1 cellular context compared by ENCODE assay signal in genomic region chr11:12413141-12414055, GRCh38.
TF ChIP-seq lines count a peak whose summit lies in the region.

No MANE protein-coding gene starts in this region.

TF ChIP-seq in GM23338, 12 proteins besides CTCF, POLR2A, EP300 and RAD21 (continued from another document):
- TF ChIP-seq ZNF462 (CRISPR knock-in tag; IDR thresholded peaks at IDR 0.05): no peak
- TF ChIP-seq CREB1 (CRISPR knock-in tag; IDR thresholded peaks at IDR 0.05; ENCODE audit: low read depth): no peak
- no peak for TF ChIP-seq STAT1 (IDR thresholded peaks at IDR 0.05; ENCODE audit: unreplicated experiment)
- no peak for TF ChIP-seq JUNB (IDR thresholded peaks at IDR 0.05; ENCODE audit: unreplicated experiment)
